8 cellular contexts compared by ENCODE assay signal in genomic region chr1:180503274-180503862, GRCh38.
DNase-seq lines count a peak whose midpoint lies in the region; ATAC-seq and TF ChIP-seq lines count a peak whose summit lies in the region.

No MANE protein-coding gene starts in this region.

- H3K4me3 ChIP-seq in HL-60 (replicated peaks; ENCODE audit: insufficient read depth, low read length): peak overlapping the region; percentile 86
- peak overlapping the region; percentile 69 for H3K4me3 ChIP-seq in WI38 (ENCODE audit: low read depth, low read length)
- peak overlapping the region; percentile 94 for H3K4me3 ChIP-seq in retinal pigment epithelial cell (ENCODE audit: low read length)

- DNase-seq in HL-60 (ENCODE audit: low read depth in 1 of 2, low spot score in 1 of 2) (peak; percentile 64 to 65), glomerular visceral epithelial cell (ENCODE audit: extremely low spot score) (peak; percentile 29), retinal pigment epithelial cell (ENCODE audit: low read depth) (no peak), GDM1 (lab: John Stamatoyannopoulos, UW) (no peak), germinal center (ENCODE audit: low spot score) (no peak)
- no peak for DNase-seq in activated CD4-positive, alpha-beta T cell treated with anti-CD3 and anti-CD28 coated beads, Interleukin-2, amount 50 U/mL, for 4 hours

- peak; percentile 4 for ATAC-seq in GM18498 (IDR thresholded peaks at IDR 0.05; ENCODE audit: unreplicated experiment)

- no peaks in the 10 kb centered on the region for H3K27me3 ChIP-seq in HL-60 (ENCODE audit: insufficient read depth, poor library complexity, severe bottlenecking)

- peak overlapping the region; percentile 97 for H3K27ac ChIP-seq in HL-60 (replicated peaks)

- TF ChIP-seq CTCF in HL-60 (IDR thresholded peaks at IDR 0.05; ENCODE audit: insufficient read depth, low read length) (no peak), WI38 (IDR thresholded peaks at IDR 0.05; ENCODE audit: low read depth, low read length) (no peak), retinal pigment epithelial cell (conservative IDR thresholded peaks at IDR 0.05; ENCODE audit: low read depth, low read length) (no peak)

Comparison
In these comparisons a context has a peak if more than half of its experiments do, and no peak if none do; other contexts are left out.
1. DNase-seq: peak in HL-60 (2 of 2) and glomerular visceral epithelial cell (single experiment); none in retinal pigment epithelial cell (single experiment), GDM1 (single experiment), germinal center (single experiment) and activated CD4-positive, alpha-beta T cell treated with anti-CD3 and anti-CD28 coated beads, Interleukin-2, amount 50 U/mL, for 4 hours (0 of 2).
2. Peak in every context shown above with its lines, with median percentiles within 50 percentile points of each other: H3K4me3 ChIP-seq.